Comparison of ENCODE assay signal across 11 cellular contexts in genomic region chr3:171640520-171641412, GRCh38.
DNase-seq lines count a peak whose midpoint lies in the region; ATAC-seq and TF ChIP-seq lines count a peak whose summit lies in the region.
"Had no signal": no experiment of that assay in that cellular context is flagged by ENCODE, and none has a peak within 500 bp of the region (broad histone marks: within the 10 kb centered on the region; RNA-seq: fewer than 3 reads in every experiment).

No MANE protein-coding gene starts in this region.

- TF ChIP-seq CTCF in Panc1 (IDR thresholded peaks at IDR 0.05) (no peak; the same call in none of the 2 replicates), fibroblast of mammary gland (conservative IDR thresholded peaks at IDR 0.05; ENCODE audit: control insufficient read depth, insufficient read depth, low read depth, low read length) (peak; percentile 27), neural progenitor cell (IDR thresholded peaks at IDR 0.05) (peak; percentile 24), tibial artery (IDR thresholded peaks at IDR 0.05) (no peak)

- H3K9ac ChIP-seq in neural progenitor cell, result no peak overlapping the region
- H3K9ac ChIP-seq: KMS-11 had no signal

- H3K4me3 ChIP-seq in Panc1 (ENCODE audit: low read depth in 2 of 2, low read length in 2 of 2), result no peak overlapping the region
- H3K4me3 ChIP-seq in fibroblast of mammary gland (ENCODE audit: control insufficient read depth, low read depth, low read length), result no peak overlapping the region
- no peak overlapping the region for H3K4me3 ChIP-seq in neural progenitor cell
- H3K4me3 ChIP-seq in tibial artery, result no peak overlapping the region

- H3K27me3 Mint-ChIP-seq in neural progenitor cell (ENCODE audit: insufficient read depth, low read depth), result peaks cover 2% of the 10 kb centered on the region

- H3K9me3 ChIP-seq in Panc1 (ENCODE audit: control insufficient read depth, insufficient read depth, low read depth, low read length) (no peaks in the 10 kb centered on the region), neural progenitor cell (ENCODE audit: low read depth) (no peaks in the 10 kb centered on the region), tibial artery (no peaks in the 10 kb centered on the region)

- POLR2A ChIA-PET in Panc1 (lab: Charles Lee), result no interaction called here

- peaks cover 5% of the 10 kb centered on the region; the same call in 1 of the 2 replicates for H3K4me1 ChIP-seq in Panc1 (ENCODE audit: control insufficient read depth, insufficient read depth, low read length)
- no peaks in the 10 kb centered on the region for H3K4me1 ChIP-seq in neural progenitor cell
- H3K4me1 ChIP-seq in tibial artery, result no peaks in the 10 kb centered on the region

- H3K4me2 ChIP-seq in neural progenitor cell, result no peak overlapping the region
- H3K4me2 ChIP-seq: KMS-11 had no signal

- H3K27ac Mint-ChIP-seq in neural progenitor cell, result peak overlapping the region; percentile 33
- H3K27ac Mint-ChIP-seq: activated naive CD4-positive, alpha-beta T cell treated with anti-CD3 and anti-CD28 coated beads, Interleukin-2, amount 50 U/mL, for 72 hours had no signal

- intact Hi-C loops in Panc1 (cut with micrococcal nuclease; ENCODE audit: unreplicated experiment) (no loop called here), tibial artery (cut with DNase I; ENCODE audit: low total_unique reads) (loop anchor here (5.0 to 10.0 kb wide), 2 partner anchors 714 to 1027 kb away; no protein-coding TSS in a partner anchor), posterior cingulate gyrus (cut with DNase I) (loop anchor here (10.0 kb wide), 1 partner anchor 394 kb away; the partner anchor contains the start of gene FNDC3B)

- no peak overlapping the region for H2AFZ ChIP-seq in neural progenitor cell (replicated peaks)

- no peak overlapping the region for H3K27ac ChIP-seq in Panc1 (ENCODE audit: low read length)
- H3K27ac ChIP-seq in neural progenitor cell, result no peak overlapping the region
- H3K27ac ChIP-seq in tibial artery, result no peak overlapping the region
- H3K27ac ChIP-seq: KMS-11 had no signal

- H3F3A ChIP-seq in neural progenitor cell (ENCODE audit: low read depth), result no peaks in the 10 kb centered on the region

- no peaks in the 10 kb centered on the region for H3K79me2 ChIP-seq in neural progenitor cell (ENCODE audit: low read depth)

- H3K36me3 Mint-ChIP-seq in neural progenitor cell, result no peaks in the 10 kb centered on the region
- H3K36me3 Mint-ChIP-seq: activated naive CD4-positive, alpha-beta T cell treated with anti-CD3 and anti-CD28 coated beads, Interleukin-2, amount 50 U/mL, for 72 hours had no signal

- in situ Hi-C loops in Panc1 (cut with HindIII; ENCODE audit: low pct_unique_long_range_greater_than_20kb, low sequenced_read_pairs), result no loop called here

- no peaks in the 10 kb centered on the region for H4K20me1 ChIP-seq in neural progenitor cell (ENCODE audit: low read depth)

- peaks cover 29% of the 10 kb centered on the region for H3K4me1 Mint-ChIP-seq in neural progenitor cell

- peak; percentile 82; the same call in 1 of the 2 replicates for ATAC-seq in Panc1

- H3K9me3 Mint-ChIP-seq in neural progenitor cell, result peaks cover 4% of the 10 kb centered on the region
- H3K9me3 Mint-ChIP-seq: activated naive CD4-positive, alpha-beta T cell treated with anti-CD3 and anti-CD28 coated beads, Interleukin-2, amount 50 U/mL, for 72 hours had no signal

- DNase-seq in ELR (ENCODE audit: low read depth) (peak; percentile 46), Panc1 (ENCODE audit: low read depth, low spot score) (no peak), fibroblast of mammary gland (ENCODE audit: low read depth) (peak; percentile 32), neural progenitor cell (ENCODE audit: low spot score) (peak; percentile 23), cortex of kidney (lab: John Stamatoyannopoulos, UW) (no peak), tibial artery (no peak), posterior cingulate gyrus (no peak)
- DNase-seq in activated naive CD4-positive, alpha-beta T cell treated with Interleukin-2 at 50 U/mL for 16 hours, result no peak
- DNase-seq: stimulated activated CD4-positive, alpha-beta T cell treated with anti-CD3 and anti-CD28 coated beads, Interleukin-1b, Interleukin-23, amount 100 ng/mL, for 48 hours had no signal

- CTCF ChIA-PET in Panc1 (lab: Charles Lee), result interaction anchor here (1.5 kb wide), 1 partner anchor 131 kb away, joined by 6 read pairs; no protein-coding TSS in a partner anchor

- H3K4me3 Mint-ChIP-seq in neural progenitor cell, result no peak overlapping the region

- H3K36me3 ChIP-seq in Panc1 (ENCODE audit: control insufficient read depth, insufficient read depth, low read length) (no peaks in the 10 kb centered on the region; the same call in 1 of the 2 replicates), neural progenitor cell (no peaks in the 10 kb centered on the region), tibial artery (peaks cover 0 to 27% (median 15%) of the 10 kb centered on the region in 3 donors)

- H3K27me3 ChIP-seq in Panc1 (ENCODE audit: control insufficient read depth, insufficient read depth, low read length), result no peaks in the 10 kb centered on the region
- no peaks in the 10 kb centered on the region for H3K27me3 ChIP-seq in neural progenitor cell
- no peaks in the 10 kb centered on the region for H3K27me3 ChIP-seq in tibial artery

- BruUV-seq in Panc1 (replicated peaks; lab: Mats Ljungman, UMichigan), result no TSS peak

Comparison
In these comparisons a context has a peak if more than half of its experiments do, and no peak if none do; other contexts are left out.
1. DNase-seq: peak in ELR (single experiment), fibroblast of mammary gland (single experiment) and neural progenitor cell (single experiment); none in Panc1 (single experiment), cortex of kidney (single experiment), tibial artery (0 of 2), activated naive CD4-positive, alpha-beta T cell treated with Interleukin-2 at 50 U/mL for 16 hours (single experiment) and posterior cingulate gyrus (0 of 10).
2. CTCF ChIP-seq: peak in fibroblast of mammary gland (single experiment) and neural progenitor cell (single experiment); none in Panc1 (single experiment) and tibial artery (0 of 2).